ENCODE assay signal across 7 cellular contexts in the genomic region with DNA sequence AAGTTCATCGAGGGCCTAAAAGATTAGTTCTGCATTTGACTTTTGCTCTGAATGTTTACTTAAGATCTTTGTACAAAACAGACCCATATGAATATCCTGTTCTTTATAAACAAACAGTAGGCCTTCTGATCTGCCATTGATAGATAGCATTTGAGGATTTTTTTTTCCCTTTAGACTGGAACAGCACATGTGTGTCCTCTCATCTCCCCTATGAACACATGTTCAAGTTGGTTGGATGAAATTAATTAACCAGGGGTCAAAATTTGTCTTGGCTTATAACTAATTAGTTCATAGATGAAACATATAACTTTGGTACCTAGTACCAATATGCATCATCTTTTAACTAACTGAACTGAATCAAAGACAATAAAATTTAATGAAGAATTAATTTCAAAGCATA.
"Had no signal": no experiment of that assay in that cellular context is flagged by ENCODE, and none has a peak within 500 bp of the region (broad histone marks: within the 10 kb centered on the region; RNA-seq: fewer than 3 reads in every experiment).

No MANE protein-coding gene starts in this region.

- H3K27ac ChIP-seq: HL-60 had no signal

- ATAC-seq: K562 had no signal

- H3K4me3 ChIP-seq: K562 had no signal

- H3K27ac Mint-ChIP-seq: IgD-negative memory B cell had no signal

- H3K27me3 Mint-ChIP-seq: IgD-negative memory B cell had no signal

- FAIRE-seq: HTR-8/SVneo, K562 had no signal

- DNase-seq: IMR-90, KBM-7, KG1 had no signal

- H3K4me3 Mint-ChIP-seq: IgD-negative memory B cell had no signal
